25 cellular contexts compared by ENCODE assay signal in genomic region chr4:64251779-64252178, GRCh38.
"Had no signal": no experiment of that assay in that cellular context is flagged by ENCODE, and none has a peak within 500 bp of the region (broad histone marks: within the 10 kb centered on the region; RNA-seq: fewer than 3 reads in every experiment).

No MANE protein-coding gene starts in this region.

- H3K36me3 ChIP-seq: esophagus squamous epithelium, heart right ventricle, left lung, right atrium auricular region, stomach, thyroid gland, vagina had no signal

- H3K4me2 ChIP-seq: neural progenitor cell had no signal

- H3K27ac ChIP-seq: esophagus squamous epithelium, heart right ventricle, left lung, neural progenitor cell, parathyroid adenoma, right atrium auricular region, stomach, thyroid gland, vagina had no signal

- DNase-seq: effector memory CD8-positive, alpha-beta T cell; erythroblast; esophagus squamous epithelium; foreskin melanocyte; glutamatergic neuron; heart right ventricle; hippocampal formation; left cardiac atrium; left lung; mesenchymal stem cell; mucosa of descending colon; naive B cell; stimulated activated CD4-positive, alpha-beta T cell treated with anti-CD3 and anti-CD28 coated beads, Interleukin-2, amount 100 ng/mL, for 24 hours; stimulated activated CD4-positive, alpha-beta T cell treated with anti-CD3 and anti-CD28 coated beads, Interleukin-4, amount 100 ng/mL, for 24 hours; stimulated activated naive CD4-positive, alpha-beta T cell treated with Interleukin-2 at 50 U/mL for 16 hours; stomach; thyroid gland; trophoblast cell had no signal

- H2AFZ ChIP-seq: neural progenitor cell, parathyroid adenoma had no signal

- ATAC-seq: effector memory CD8-positive, alpha-beta T cell; heart right ventricle; left cardiac atrium; left lung; mucosa of descending colon; natural killer cell treated with Interleukin-12 subunit alpha and Interleukin-12 subunit beta and Interleukin-15 and Interleukin-18, amount 100 ng/mL, for 72 hours; sciatic nerve; stimulated activated effector memory CD8-positive, alpha-beta T cell treated with anti-CD3 and anti-CD28 coated beads, Interleukin-12 subunit alpha, Interleukin-12 subunit beta, amount 100 ng/mL, for 72 hours had no signal

- H3K27me3 ChIP-seq: esophagus squamous epithelium, heart right ventricle, left lung, neural progenitor cell, right atrium auricular region, stomach, thyroid gland, vagina had no signal

- H3K79me2 ChIP-seq: parathyroid adenoma had no signal

- H3K4me1 ChIP-seq: esophagus squamous epithelium, heart right ventricle, left lung, neural progenitor cell, parathyroid adenoma, right atrium auricular region, stomach, thyroid gland, vagina had no signal

- H3K4me3 ChIP-seq: esophagus squamous epithelium, heart right ventricle, left lung, mucosa of descending colon, neural progenitor cell, right atrium auricular region, stomach, thyroid gland, vagina had no signal

- H3K9me3 ChIP-seq: esophagus squamous epithelium, thyroid gland, vagina had no signal
